9 cellular contexts compared by ENCODE assay signal in genomic region chr9:97635026-97635425, GRCh38. TPM values are rescaled to one million over a fixed set of nuclear protein-coding genes. Genes with fewer than 3 reads are reported as not detected.
DNase-seq lines count a peak whose midpoint lies in the region; TF ChIP-seq lines count a peak whose summit lies in the region.
"Had no signal": no experiment of that assay in that cellular context is flagged by ENCODE, and none has a peak within 500 bp of the region (broad histone marks: within the 10 kb centered on the region; RNA-seq: fewer than 3 reads in every experiment).

No MANE protein-coding gene starts in this region.

- H3K36me3 ChIP-seq in OCI-LY1 (ENCODE audit: insufficient read depth, low read length) (peaks cover 7% of the 10 kb centered on the region; the same call in 1 of the 2 replicates), parathyroid adenoma (ENCODE audit: control insufficient read depth, insufficient read depth, low read length) (no peaks in the 10 kb centered on the region)

- peaks cover 85% of the 10 kb centered on the region for H3K79me2 ChIP-seq in OCI-LY1 (ENCODE audit: insufficient read depth, low read length)
- peaks cover 34% of the 10 kb centered on the region for H3K79me2 ChIP-seq in parathyroid adenoma

- H3K4me3 ChIP-seq in GM12864 (ENCODE audit: low read depth, low read length): peak overlapping the region; percentile 70; the same call in 1 of the 2 replicates
- H3K4me3 ChIP-seq in OCI-LY1 (ENCODE audit: low read depth, low read length, poor library complexity, severe bottlenecking): peak overlapping the region; percentile 98
- no peak overlapping the region for H3K4me3 ChIP-seq in parathyroid adenoma (ENCODE audit: low read depth, low read length)

- peaks cover 8% of the 10 kb centered on the region for H3K27me3 Mint-ChIP-seq in endothelial cell (ENCODE audit: unreplicated experiment)

- H3K9ac ChIP-seq in OCI-LY1 (ENCODE audit: low read length): peak overlapping the region; percentile 100
- no peak overlapping the region for H3K9ac ChIP-seq in parathyroid adenoma

- H3K36me3 Mint-ChIP-seq in endothelial cell (ENCODE audit: low read depth, unreplicated experiment): peaks cover 4% of the 10 kb centered on the region

- H2AFZ ChIP-seq in OCI-LY1 (ENCODE audit: low read length) (no peak overlapping the region), parathyroid adenoma (no peak overlapping the region)

- H3K27me3 ChIP-seq in OCI-LY1 (ENCODE audit: insufficient read depth, low read length): no peaks in the 10 kb centered on the region
- no peaks in the 10 kb centered on the region for H3K27me3 ChIP-seq in parathyroid adenoma (ENCODE audit: control insufficient read depth, insufficient read depth, low read length)

- peak overlapping the region; percentile 97 for H3K4me3 Mint-ChIP-seq in endothelial cell (ENCODE audit: unreplicated experiment)

- peak overlapping the region; percentile 68 for H3K27ac Mint-ChIP-seq in endothelial cell (ENCODE audit: unreplicated experiment)

- H4K20me1 ChIP-seq in OCI-LY1 (ENCODE audit: insufficient read depth, low read length): no peaks in the 10 kb centered on the region

- H3K9me3 ChIP-seq in OCI-LY1 (ENCODE audit: low read length) (no peaks in the 10 kb centered on the region), parathyroid adenoma (ENCODE audit: control insufficient read depth, low read length) (no peaks in the 10 kb centered on the region)

- H3K4me1 ChIP-seq in OCI-LY1 (ENCODE audit: insufficient read depth, low read length, severe bottlenecking) (peaks cover 49% of the 10 kb centered on the region), parathyroid adenoma (peaks cover 10% of the 10 kb centered on the region)

- H3F3A ChIP-seq in OCI-LY1 (ENCODE audit: insufficient read depth, low read length): no peaks in the 10 kb centered on the region

- no peaks in the 10 kb centered on the region for H3K9me3 Mint-ChIP-seq in endothelial cell (ENCODE audit: unreplicated experiment)

- TF ChIP-seq CTCF in GM12864 (IDR thresholded peaks at IDR 0.05; ENCODE audit: low read depth, low read length, missing control alignments): no peak
- TF ChIP-seq CTCF in OCI-LY1 (IDR thresholded peaks at IDR 0.05; ENCODE audit: low read length): no peak
- TF ChIP-seq CTCF in endothelial cell (IDR thresholded peaks at IDR 0.05; ENCODE audit: unreplicated experiment): no peak
- TF ChIP-seq CTCF in parathyroid adenoma (IDR thresholded peaks at IDR 0.05): no peak

- H3K27ac ChIP-seq in OCI-LY1 (ENCODE audit: low read depth, low read length, poor library complexity, severe bottlenecking) (no peak overlapping the region), parathyroid adenoma (no peak overlapping the region)

- H3K4me2 ChIP-seq in OCI-LY1 (ENCODE audit: low read length) (peak overlapping the region; percentile 95), parathyroid adenoma (ENCODE audit: low read length) (peak overlapping the region; percentile 89)

- DNase-seq in GM12864 (ENCODE audit: low read depth) (no peak), endothelial cell (ENCODE audit: low spot score) (no peak), inferior parietal cortex (ENCODE audit: extremely low spot score) (no peak), NK-92 (lab: John Stamatoyannopoulos, UW; ENCODE audit: unreplicated experiment) (no peak), cerebellar cortex (ENCODE audit: low spot score) (no peak), T1000 (lab: John Stamatoyannopoulos, UW) (no peak)
- DNase-seq: hippocampal formation had no signal

- peaks cover 33% of the 10 kb centered on the region for H3K4me1 Mint-ChIP-seq in endothelial cell (ENCODE audit: unreplicated experiment)

- H3K9me2 ChIP-seq in OCI-LY1 (ENCODE audit: low read depth, low read length): no peaks in the 10 kb centered on the region

RNA-seq across cellular contexts. Expression of gene NCBP1, which starts 1.4 kb away (rescaled TPM):
- 34.6 TPM for total RNA-seq in endothelial cell (ENCODE audit: unreplicated experiment)

RNA-seq across cellular contexts. Expression of gene TSTD2, which starts 1.9 kb away (rescaled TPM):
- total RNA-seq in endothelial cell (ENCODE audit: unreplicated experiment): 17.5 TPM
